ENCODE assay signal across 1 cellular context in the genomic region with DNA sequence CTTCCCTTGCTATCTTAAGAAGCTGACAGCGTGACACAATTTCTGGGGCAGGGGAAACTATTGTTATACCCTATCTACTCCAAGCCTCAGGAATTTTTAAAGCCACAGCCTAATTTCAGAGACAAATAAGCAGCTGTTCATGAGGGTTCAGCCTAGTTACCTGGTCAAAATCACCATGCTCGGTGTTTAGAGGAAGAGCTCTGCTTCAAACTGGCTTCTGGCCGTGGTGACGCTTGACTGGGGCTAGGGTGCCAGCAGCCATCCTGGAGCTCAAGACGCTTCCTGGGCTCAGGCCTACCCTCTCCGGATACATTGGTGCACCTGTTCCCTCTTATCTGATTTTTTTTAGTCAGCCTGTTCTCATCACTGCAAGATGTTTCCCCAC.
TF ChIP-seq lines count a peak whose summit lies in the region.

No MANE protein-coding gene starts in this region.

TF ChIP-seq in GM23338, 12 proteins besides CTCF, POLR2A, EP300 and RAD21 (continued from another document):
- TF ChIP-seq, protein P1, sequence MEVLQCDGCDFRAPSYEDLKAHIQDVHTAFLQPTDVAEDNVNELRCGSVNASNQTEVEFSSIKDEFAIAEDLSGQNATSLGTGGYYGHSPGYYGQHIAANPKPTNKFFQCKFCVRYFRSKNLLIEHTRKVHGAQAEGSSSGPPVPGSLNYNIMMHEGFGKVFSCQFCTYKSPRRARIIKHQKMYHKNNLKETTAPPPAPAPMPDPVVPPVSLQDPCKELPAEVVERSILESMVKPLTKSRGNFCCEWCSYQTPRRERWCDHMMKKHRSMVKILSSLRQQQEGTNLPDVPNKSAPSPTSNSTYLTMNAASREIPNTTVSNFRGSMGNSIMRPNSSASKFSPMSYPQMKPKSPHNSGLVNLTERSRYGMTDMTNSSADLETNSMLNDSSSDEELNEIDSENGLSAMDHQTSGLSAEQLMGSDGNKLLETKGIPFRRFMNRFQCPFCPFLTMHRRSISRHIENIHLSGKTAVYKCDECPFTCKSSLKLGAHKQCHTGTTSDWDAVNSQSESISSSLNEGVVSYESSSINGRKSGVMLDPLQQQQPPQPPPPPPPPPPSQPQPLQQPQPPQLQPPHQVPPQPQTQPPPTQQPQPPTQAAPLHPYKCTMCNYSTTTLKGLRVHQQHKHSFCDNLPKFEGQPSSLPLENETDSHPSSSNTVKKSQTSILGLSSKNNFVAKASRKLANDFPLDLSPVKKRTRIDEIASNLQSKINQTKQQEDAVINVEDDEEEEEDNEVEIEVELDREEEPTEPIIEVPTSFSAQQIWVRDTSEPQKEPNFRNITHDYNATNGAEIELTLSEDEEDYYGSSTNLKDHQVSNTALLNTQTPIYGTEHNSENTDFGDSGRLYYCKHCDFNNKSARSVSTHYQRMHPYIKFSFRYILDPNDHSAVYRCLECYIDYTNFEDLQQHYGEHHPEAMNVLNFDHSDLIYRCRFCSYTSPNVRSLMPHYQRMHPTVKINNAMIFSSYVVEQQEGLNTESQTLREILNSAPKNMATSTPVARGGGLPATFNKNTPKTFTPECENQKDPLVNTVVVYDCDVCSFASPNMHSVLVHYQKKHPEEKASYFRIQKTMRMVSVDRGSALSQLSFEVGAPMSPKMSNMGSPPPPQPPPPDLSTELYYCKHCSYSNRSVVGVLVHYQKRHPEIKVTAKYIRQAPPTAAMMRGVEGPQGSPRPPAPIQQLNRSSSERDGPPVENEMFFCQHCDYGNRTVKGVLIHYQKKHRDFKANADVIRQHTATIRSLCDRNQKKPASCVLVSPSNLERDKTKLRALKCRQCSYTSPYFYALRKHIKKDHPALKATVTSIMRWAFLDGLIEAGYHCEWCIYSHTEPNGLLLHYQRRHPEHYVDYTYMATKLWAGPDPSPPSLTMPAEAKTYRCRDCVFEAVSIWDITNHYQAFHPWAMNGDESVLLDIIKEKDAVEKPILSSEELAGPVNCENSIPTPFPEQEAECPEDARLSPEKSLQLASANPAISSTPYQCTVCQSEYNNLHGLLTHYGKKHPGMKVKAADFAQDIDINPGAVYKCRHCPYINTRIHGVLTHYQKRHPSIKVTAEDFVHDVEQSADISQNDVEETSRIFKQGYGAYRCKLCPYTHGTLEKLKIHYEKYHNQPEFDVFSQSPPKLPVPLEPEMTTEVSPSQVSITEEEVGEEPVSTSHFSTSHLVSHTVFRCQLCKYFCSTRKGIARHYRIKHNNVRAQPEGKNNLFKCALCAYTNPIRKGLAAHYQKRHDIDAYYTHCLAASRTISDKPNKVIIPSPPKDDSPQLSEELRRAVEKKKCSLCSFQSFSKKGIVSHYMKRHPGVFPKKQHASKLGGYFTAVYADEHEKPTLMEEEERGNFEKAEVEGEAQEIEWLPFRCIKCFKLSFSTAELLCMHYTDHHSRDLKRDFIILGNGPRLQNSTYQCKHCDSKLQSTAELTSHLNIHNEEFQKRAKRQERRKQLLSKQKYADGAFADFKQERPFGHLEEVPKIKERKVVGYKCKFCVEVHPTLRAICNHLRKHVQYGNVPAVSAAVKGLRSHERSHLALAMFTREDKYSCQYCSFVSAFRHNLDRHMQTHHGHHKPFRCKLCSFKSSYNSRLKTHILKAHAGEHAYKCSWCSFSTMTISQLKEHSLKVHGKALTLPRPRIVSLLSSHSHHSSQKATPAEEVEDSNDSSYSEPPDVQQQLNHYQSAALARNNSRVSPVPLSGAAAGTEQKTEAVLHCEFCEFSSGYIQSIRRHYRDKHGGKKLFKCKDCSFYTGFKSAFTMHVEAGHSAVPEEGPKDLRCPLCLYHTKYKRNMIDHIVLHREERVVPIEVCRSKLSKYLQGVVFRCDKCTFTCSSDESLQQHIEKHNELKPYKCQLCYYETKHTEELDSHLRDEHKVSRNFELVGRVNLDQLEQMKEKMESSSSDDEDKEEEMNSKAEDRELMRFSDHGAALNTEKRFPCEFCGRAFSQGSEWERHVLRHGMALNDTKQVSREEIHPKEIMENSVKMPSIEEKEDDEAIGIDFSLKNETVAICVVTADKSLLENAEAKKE (CRISPR knock-in tag; IDR thresholded peaks at IDR 0.05): no peak
- TF ChIP-seq, protein P2, sequence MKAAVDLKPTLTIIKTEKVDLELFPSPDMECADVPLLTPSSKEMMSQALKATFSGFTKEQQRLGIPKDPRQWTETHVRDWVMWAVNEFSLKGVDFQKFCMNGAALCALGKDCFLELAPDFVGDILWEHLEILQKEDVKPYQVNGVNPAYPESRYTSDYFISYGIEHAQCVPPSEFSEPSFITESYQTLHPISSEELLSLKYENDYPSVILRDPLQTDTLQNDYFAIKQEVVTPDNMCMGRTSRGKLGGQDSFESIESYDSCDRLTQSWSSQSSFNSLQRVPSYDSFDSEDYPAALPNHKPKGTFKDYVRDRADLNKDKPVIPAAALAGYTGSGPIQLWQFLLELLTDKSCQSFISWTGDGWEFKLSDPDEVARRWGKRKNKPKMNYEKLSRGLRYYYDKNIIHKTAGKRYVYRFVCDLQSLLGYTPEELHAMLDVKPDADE (IDR thresholded peaks at IDR 0.05): no peak
